8 cellular contexts compared by ENCODE assay signal in genomic region chr21:36859744-36860501, GRCh38.
DNase-seq lines count a peak whose midpoint lies in the region; ATAC-seq and TF ChIP-seq lines count a peak whose summit lies in the region.

No MANE protein-coding gene starts in this region.

- intact Hi-C loops in A673 (cut with micrococcal nuclease; ENCODE audit: unreplicated experiment) (loop anchor here (10.0 kb wide), 2 partner anchors 355 to 435 kb away; no protein-coding TSS in a partner anchor), MCF 10A (cut with micrococcal nuclease) (no loop called here), lower lobe of right lung (cut with DNase I) (no loop called here)

- H3K36me3 ChIP-seq in A673 (ENCODE audit: insufficient read depth, low read length, poor library complexity, severe bottlenecking): no peaks in the 10 kb centered on the region
- no peaks in the 10 kb centered on the region for H3K36me3 ChIP-seq in Peyer's patch
- no peaks in the 10 kb centered on the region for H3K36me3 ChIP-seq in lower lobe of right lung

- H3K27me3 ChIP-seq in A673 (replicated peaks; ENCODE audit: insufficient read depth, low read depth, low read length, poor library complexity) (no peaks in the 10 kb centered on the region), Peyer's patch (no peaks in the 10 kb centered on the region), lower lobe of right lung (ENCODE audit: low read depth) (no peaks in the 10 kb centered on the region)

- H3K27ac ChIP-seq in A673 (ENCODE audit: low read depth, low read length, poor library complexity, severe bottlenecking) (no peak overlapping the region), Peyer's patch (no peak overlapping the region), lower lobe of right lung (no peak overlapping the region)

- no peak overlapping the region for H3K4me3 Mint-ChIP-seq in MCF 10A (ENCODE audit: unreplicated experiment)

- H3K9me3 ChIP-seq in A673 (ENCODE audit: low read depth, low read length, poor library complexity, severe bottlenecking) (no peaks in the 10 kb centered on the region), Peyer's patch (no peaks in the 10 kb centered on the region), lower lobe of right lung (no peaks in the 10 kb centered on the region)

- DNase-seq in A673 (ENCODE audit: low spot score): peak; percentile 65
- DNase-seq in GM20000 (ENCODE audit: low spot score): peak; percentile 36
- peak; percentile 27 to 79 (median 76) for DNase-seq in Peyer's patch
- peak; percentile 90 for DNase-seq in MCF 10A (ENCODE audit: unreplicated experiment)
- peak; percentile 83 for DNase-seq in lower lobe of right lung
- no peak for DNase-seq in midbrain (lab: John Stamatoyannopoulos, UW)

- H3K4me1 Mint-ChIP-seq in MCF 10A (ENCODE audit: insufficient read depth, unreplicated experiment): peaks cover 28% of the 10 kb centered on the region

- no peak for TF ChIP-seq POLR2A in Peyer's patch (IDR thresholded peaks at IDR 0.05)

- ATAC-seq in lower lobe of right lung (peak; percentile 91 to 95), GM18519 (IDR thresholded peaks at IDR 0.05; ENCODE audit: low FRiP score, unreplicated experiment) (no peak), HG03439 (IDR thresholded peaks at IDR 0.05; ENCODE audit: unreplicated experiment) (no peak)

- no peaks in the 10 kb centered on the region for H3K27me3 Mint-ChIP-seq in MCF 10A (ENCODE audit: insufficient read depth, unreplicated experiment)

- POLR2A ChIA-PET in A673 (lab: Charles Lee; ENCODE audit: low non-redundant PET): no interaction called here
- POLR2A ChIA-PET in MCF 10A (lab: Yijun Ruan, JAX): interaction anchor here (0.6 to 1.4 kb wide), 4 partner anchors 13 to 358 kb away, joined by 3 read pairs; no protein-coding TSS in a partner anchor

- peaks cover 27% of the 10 kb centered on the region for H3K4me1 ChIP-seq in A673 (ENCODE audit: insufficient read depth, low read length, poor library complexity, severe bottlenecking)
- H3K4me1 ChIP-seq in Peyer's patch: no peaks in the 10 kb centered on the region
- peaks cover 8% of the 10 kb centered on the region for H3K4me1 ChIP-seq in lower lobe of right lung

- H3K9me3 Mint-ChIP-seq in MCF 10A (ENCODE audit: unreplicated experiment): no peaks in the 10 kb centered on the region

- H3K4me3 ChIP-seq in A673 (ENCODE audit: low read depth, low read length, poor library complexity, severe bottlenecking) (no peak overlapping the region), Peyer's patch (no peak overlapping the region), lower lobe of right lung (no peak overlapping the region)

- H3K27ac Mint-ChIP-seq in MCF 10A (ENCODE audit: low read depth, unreplicated experiment): peak overlapping the region; percentile 87

- TF ChIP-seq CTCF in A673 (conservative IDR thresholded peaks at IDR 0.05; ENCODE audit: low read depth, low read length) (no peak), GM20000 (IDR thresholded peaks at IDR 0.05; ENCODE audit: extremely low read depth, missing control alignments) (no peak), Peyer's patch (IDR thresholded peaks at IDR 0.05) (no peak), MCF 10A (IDR thresholded peaks at IDR 0.05; ENCODE audit: unreplicated experiment) (no peak), lower lobe of right lung (IDR thresholded peaks at IDR 0.05) (no peak)

- peaks cover 11% of the 10 kb centered on the region for H3K36me3 Mint-ChIP-seq in MCF 10A (ENCODE audit: insufficient read depth, unreplicated experiment)

- BruUV-seq in A673 (replicated peaks; lab: Mats Ljungman, UMichigan) (no TSS peak), MCF 10A (replicated peaks; lab: Mats Ljungman, UMichigan) (no TSS peak)

- CTCF ChIA-PET in A673 (lab: Charles Lee) (no interaction called here), MCF 10A (lab: Yijun Ruan, JAX) (interaction anchor here (0.6 kb wide), 2 partner anchors 221 to 556 kb away, joined by 3 read pairs; no protein-coding TSS in a partner anchor)

Comparison
In these comparisons a context has a peak if more than half of its experiments do, and no peak if none do; other contexts are left out.
1. ATAC-seq: peak in lower lobe of right lung (2 of 2); none in GM18519 (single experiment) and HG03439 (single experiment).